Comparison of ENCODE assay signal across 27 cellular contexts in genomic region chr4:111941957-111942356, GRCh38.
"Had no signal": no experiment of that assay in that cellular context is flagged by ENCODE, and none has a peak within 500 bp of the region (broad histone marks: within the 10 kb centered on the region; RNA-seq: fewer than 3 reads in every experiment).

No MANE protein-coding gene starts in this region.

- H3K36me3 Mint-ChIP-seq: naive thymus-derived CD4-positive, alpha-beta T cell had no signal

- H3K36me3 ChIP-seq: colonic mucosa, esophagus squamous epithelium, gastrocnemius medialis, heart right ventricle, left lung, lower lobe of right lung had no signal

- H3K9me3 Mint-ChIP-seq: dendritic cell treated with granulocyte-macrophage colony-stimulating factor and Interleukin-4, amounts not matched to agents 40 ng/mL and 50 ng/mL, for 4 days; effector memory CD8-positive, alpha-beta T cell; endodermal cell had no signal

- H3K4me3 Mint-ChIP-seq: dendritic cell treated with granulocyte-macrophage colony-stimulating factor and Interleukin-4, amounts not matched to agents 40 ng/mL and 50 ng/mL, for 4 days; effector memory CD8-positive, alpha-beta T cell; endodermal cell; naive thymus-derived CD4-positive, alpha-beta T cell had no signal

- H3K27me3 ChIP-seq: colonic mucosa, esophagus squamous epithelium, gastrocnemius medialis, left lung had no signal

- H3K4me1 Mint-ChIP-seq: naive thymus-derived CD4-positive, alpha-beta T cell had no signal

- H3K27ac ChIP-seq: colonic mucosa, epithelial cell of prostate, esophagus squamous epithelium, gastrocnemius medialis, heart right ventricle, left lung, lower lobe of right lung had no signal

- H3K4me1 ChIP-seq: colonic mucosa, gastrocnemius medialis, heart right ventricle, left lung, lower lobe of right lung had no signal

- H3K4me3 ChIP-seq: colonic mucosa, esophagus squamous epithelium, gastrocnemius medialis, heart right ventricle, left lung, lower lobe of right lung had no signal

- FAIRE-seq: endometrium, islet of Langerhans, keratinocyte had no signal

- H3K27ac Mint-ChIP-seq: dendritic cell treated with granulocyte-macrophage colony-stimulating factor and Interleukin-4, amounts not matched to agents 40 ng/mL and 50 ng/mL, for 4 days; effector memory CD8-positive, alpha-beta T cell; endodermal cell; naive thymus-derived CD4-positive, alpha-beta T cell had no signal

- ATAC-seq: effector memory CD8-positive, alpha-beta T cell; esophagus mucosa; gastrocnemius medialis; heart right ventricle; left cardiac atrium; left lung; left ventricle myocardium superior; lower lobe of right lung; naive thymus-derived CD4-positive, alpha-beta T cell had no signal

- DNase-seq: colonic mucosa; cortex of kidney; effector CD8-positive, alpha-beta T cell; effector memory CD8-positive, alpha-beta T cell; endodermal cell; erythroblast; esophagus squamous epithelium; foreskin fibroblast; foreskin melanocyte; gastrocnemius medialis; glutamatergic neuron; head of caudate nucleus; heart right ventricle; hippocampal formation; left cardiac atrium; left lung; left ventricle myocardium superior; lower lobe of right lung; mesenchymal stem cell; midbrain; naive thymus-derived CD4-positive, alpha-beta T cell had no signal
